In genomic region chr11:44729718-44730117, GRCh38 we compare ENCODE assay signal across 1 cellular context.
TF ChIP-seq lines count a peak whose summit lies in the region.

No MANE protein-coding gene starts in this region.

TF ChIP-seq in endothelial cell of umbilical vein, 7 proteins besides CTCF, POLR2A, EP300 and RAD21:
- TF ChIP-seq FOS (IDR thresholded peaks at IDR 0.05; ENCODE audit: borderline replicate concordance, insufficient read depth, low read length) (no peak), JUN (IDR thresholded peaks at IDR 0.05; ENCODE audit: borderline replicate concordance, insufficient read depth, insufficient read length, low read depth) (no peak), POLR2AphosphoS5 (IDR thresholded peaks at IDR 0.05; ENCODE audit: insufficient read depth, low read depth, low read length) (no peak), MYC (IDR thresholded peaks at IDR 0.05; ENCODE audit: low read depth, low read length) (no peak), GATA2 (IDR thresholded peaks at IDR 0.05; ENCODE audit: insufficient read depth, insufficient read length, low read depth, low read length) (no peak), EZH2 (IDR thresholded peaks at IDR 0.05; ENCODE audit: borderline replicate concordance, low read depth, low read length, severe bottlenecking) (no peak)
- TF ChIP-seq, protein P1, sequence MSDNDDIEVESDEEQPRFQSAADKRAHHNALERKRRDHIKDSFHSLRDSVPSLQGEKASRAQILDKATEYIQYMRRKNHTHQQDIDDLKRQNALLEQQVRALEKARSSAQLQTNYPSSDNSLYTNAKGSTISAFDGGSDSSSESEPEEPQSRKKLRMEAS (IDR thresholded peaks at IDR 0.05; ENCODE audit: insufficient read depth, insufficient read length): no peak
